In genomic region chr1:245188350-245188749, GRCh38 we compare ENCODE assay signal across 12 cellular contexts.
"Had no signal": no experiment of that assay in that cellular context is flagged by ENCODE, and none has a peak within 500 bp of the region (broad histone marks: within the 10 kb centered on the region; RNA-seq: fewer than 3 reads in every experiment).

No MANE protein-coding gene starts in this region.

- H3K27ac Mint-ChIP-seq: activated naive CD4-positive, alpha-beta T cell treated with anti-CD3 and anti-CD28 coated beads, Interleukin-2, amount 50 U/mL, for 24 hours; activated T-cell treated with anti-CD3 and anti-CD28 coated beads, Interleukin-2, amount 50 U/mL, for 24 hours; effector memory CD8-positive, alpha-beta T cell had no signal

- H3K36me3 Mint-ChIP-seq: activated naive CD4-positive, alpha-beta T cell treated with anti-CD3 and anti-CD28 coated beads, Interleukin-2, amount 50 U/mL, for 24 hours had no signal

- H3K4me3 Mint-ChIP-seq: activated naive CD4-positive, alpha-beta T cell treated with anti-CD3 and anti-CD28 coated beads, Interleukin-2, amount 50 U/mL, for 24 hours; activated T-cell treated with anti-CD3 and anti-CD28 coated beads, Interleukin-2, amount 50 U/mL, for 24 hours; effector memory CD8-positive, alpha-beta T cell had no signal

- H3K9me3 Mint-ChIP-seq: activated naive CD4-positive, alpha-beta T cell treated with anti-CD3 and anti-CD28 coated beads, Interleukin-2, amount 50 U/mL, for 24 hours; activated T-cell treated with anti-CD3 and anti-CD28 coated beads, Interleukin-2, amount 50 U/mL, for 24 hours; effector memory CD8-positive, alpha-beta T cell had no signal

- H3K4me1 Mint-ChIP-seq: activated naive CD4-positive, alpha-beta T cell treated with anti-CD3 and anti-CD28 coated beads, Interleukin-2, amount 50 U/mL, for 24 hours had no signal

- DNase-seq: activated CD4-positive, alpha-beta T cell treated with anti-CD3 and anti-CD28 coated beads, Interleukin-2, amount 50 U/mL, for 4 hours; activated effector memory CD4-positive, alpha-beta T cell treated with Interleukin-2 at 50 U/mL for 16 hours; activated T-cell treated with anti-CD3 and anti-CD28 coated beads, Interleukin-2, amount 50 U/mL, for 24 hours; body of pancreas; effector memory CD8-positive, alpha-beta T cell; kidney; left ventricle myocardium inferior; mesendoderm; stimulated activated CD4-positive, alpha-beta T cell treated with anti-CD3 and anti-CD28 coated beads, Interleukin-2, amount 100 ng/mL, for 48 hours; stimulated activated CD8-positive, alpha-beta memory T cell treated with anti-CD3 and anti-CD28 coated beads, Interleukin-4, amount 100 ng/mL, for 48 hours; stomach had no signal
